In genomic region chr3:52046186-52046913, GRCh38 we compare ENCODE assay signal across 10 cellular contexts. TPM values are rescaled to one million over a fixed set of nuclear protein-coding genes. Genes with fewer than 3 reads are reported as not detected.
A peak's percentile ranks its signal among the peaks of the same experiment; 100 is the strongest.
DNase-seq lines count a peak whose midpoint lies in the region; ATAC-seq, FAIRE-seq and TF ChIP-seq lines count a peak whose summit lies in the region.
"Had no signal": no experiment of that assay in that cellular context is flagged by ENCODE, and none has a peak within 500 bp of the region (broad histone marks: within the 10 kb centered on the region; RNA-seq: fewer than 3 reads in every experiment).

No MANE protein-coding gene starts in this region.

- no peak overlapping the region for H3K4me3 Mint-ChIP-seq in T-helper 2 cell treated with Interferon-gamma antibody and Interleukin-4, amounts not matched to agents 5 μg/mL and 100 μg/mL, for 36 hours
- H3K4me3 Mint-ChIP-seq in brain, result peak overlapping the region in 1 of 5 experiments; percentile 4
- H3K4me3 Mint-ChIP-seq: B cell had no signal

- TF ChIP-seq CTCF in brain (conservative IDR thresholded peaks at IDR 0.05), result no peak
- TF ChIP-seq CTCF in kidney (IDR thresholded peaks at IDR 0.05; ENCODE audit: borderline replicate concordance, extremely low read depth, insufficient read depth), result no peak
- TF ChIP-seq CTCF in tibial nerve (IDR thresholded peaks at IDR 0.05), result no peak

- no peak for TF ChIP-seq POLR2A in tibial nerve (IDR thresholded peaks at IDR 0.05)

- no peaks in the 10 kb centered on the region for H3K27me3 ChIP-seq in tibial nerve

- no peak overlapping the region for H3K9ac ChIP-seq in kidney (ENCODE audit: low read length in 2 of 2)

- peaks cover 6 to 17% of the 10 kb centered on the region in 2 donors for H3K36me3 ChIP-seq in kidney (ENCODE audit: control insufficient read depth in 1 of 2, insufficient read depth in 2 of 2, low read length in 2 of 2)
- H3K36me3 ChIP-seq in tibial nerve, result peaks cover 5 to 31% (median 10%) of the 10 kb centered on the region in 3 donors

- H3K4me1 Mint-ChIP-seq in T-helper 2 cell treated with Interferon-gamma antibody and Interleukin-4, amounts not matched to agents 5 μg/mL and 100 μg/mL, for 36 hours (ENCODE audit: low read depth), result no peaks in the 10 kb centered on the region
- H3K4me1 Mint-ChIP-seq in brain, result peaks cover 43% of the 10 kb centered on the region
- H3K4me1 Mint-ChIP-seq: B cell had no signal

- H3K9me3 Mint-ChIP-seq in T-helper 2 cell treated with Interferon-gamma antibody and Interleukin-4, amounts not matched to agents 5 μg/mL and 100 μg/mL, for 36 hours, result no peaks in the 10 kb centered on the region
- peaks cover 0 to 12% (median 0%) of the 10 kb centered on the region in 5 experiments for H3K9me3 Mint-ChIP-seq in brain

- peaks cover 0 to 14% of the 10 kb centered on the region in 2 donors for H3K4me1 ChIP-seq in kidney (ENCODE audit: control insufficient read depth in 1 of 2, insufficient read depth in 1 of 2, low read depth in 1 of 2, low read length in 2 of 2)
- H3K4me1 ChIP-seq in tibial nerve, result peaks cover 0 to 73% (median 30%) of the 10 kb centered on the region in 4 donors

- intact Hi-C loops in kidney (cut with DNase I), result loop anchor here (5.0 kb wide), 1 partner anchor 34 kb away; no protein-coding TSS in a partner anchor

- DNase-seq in T-helper 2 cell treated with Interferon-gamma antibody and Interleukin-4, amounts not matched to agents 5 μg/mL and 100 μg/mL, for 36 hours (ENCODE audit: low spot score), result no peak
- DNase-seq in T-helper 2 cell (no peak), kidney (peak; percentile 90), tibial nerve (ENCODE audit: low spot score in 2 of 2) (no peak), NCI-H748 (lab: John Stamatoyannopoulos, UW; ENCODE audit: unreplicated experiment) (no peak)
- DNase-seq: activated effector memory CD4-positive, alpha-beta T cell treated with Interleukin-2 at 50 U/mL for 16 hours had no signal

- H3K4me3 ChIP-seq in kidney (ENCODE audit: low read length in 2 of 2), result no peak overlapping the region
- H3K4me3 ChIP-seq in tibial nerve, result no peak overlapping the region

- no peak for ATAC-seq in HG02678 (IDR thresholded peaks at IDR 0.05; ENCODE audit: unreplicated experiment)
- ATAC-seq in HG03097 (IDR thresholded peaks at IDR 0.05; ENCODE audit: low FRiP score, unreplicated experiment), result no peak

- peaks cover 5% of the 10 kb centered on the region for H3K27me3 Mint-ChIP-seq in T-helper 2 cell treated with Interferon-gamma antibody and Interleukin-4, amounts not matched to agents 5 μg/mL and 100 μg/mL, for 36 hours (ENCODE audit: low read depth)
- H3K27me3 Mint-ChIP-seq in brain, result peaks cover 10% of the 10 kb centered on the region
- H3K27me3 Mint-ChIP-seq: B cell had no signal

- H3K27ac ChIP-seq in kidney (ENCODE audit: low read depth in 2 of 2, low read length in 2 of 2), result no peak overlapping the region
- H3K27ac ChIP-seq in tibial nerve, result peak overlapping the region in 3 of 4 donors; percentile 31 to 93 (median 91)

- peak overlapping the region; percentile 20 for H3K27ac Mint-ChIP-seq in T-helper 2 cell treated with Interferon-gamma antibody and Interleukin-4, amounts not matched to agents 5 μg/mL and 100 μg/mL, for 36 hours
- H3K27ac Mint-ChIP-seq in brain, result peak overlapping the region; percentile 32 to 95 (median 65)
- H3K27ac Mint-ChIP-seq: B cell had no signal

- peaks cover 13% of the 10 kb centered on the region for H3K36me3 Mint-ChIP-seq in T-helper 2 cell treated with Interferon-gamma antibody and Interleukin-4, amounts not matched to agents 5 μg/mL and 100 μg/mL, for 36 hours (ENCODE audit: low read depth)
- H3K36me3 Mint-ChIP-seq in brain, result peaks cover 11% of the 10 kb centered on the region

- peak in 1 of 2 donors; percentile 17 for TF ChIP-seq EP300 in tibial nerve (IDR thresholded peaks at IDR 0.05)

- H3K9me3 ChIP-seq in kidney (ENCODE audit: control insufficient read depth in 1 of 2, low read length in 2 of 2) (no peaks in the 10 kb centered on the region), tibial nerve (no peaks in the 10 kb centered on the region)

- FAIRE-seq in kidney (lab: Jason Lieb, UNC), result no peak

- 25 to 56% methylated on average over 8 to 11 of the region's 12 CpGs for WGBS in tibial nerve, 2 donors

RNA-seq across cellular contexts. Expression of gene DUSP7, which starts 10.0 kb away (rescaled TPM):
- polyA plus RNA-seq in brain (ENCODE audit: insufficient read depth, low read depth, low replicate concordance) (15.2 TPM), kidney (ENCODE audit: insufficient read depth, low read depth, low replicate concordance) (10.1 TPM)
- total RNA-seq in kidney (19.8 TPM), tibial nerve (10 to 100 TPM in 3 of 4 donors, 1 to 10 TPM in 1; 8.1 to 15.0 (median 11.5) TPM)

RNA-seq across cellular contexts. Expression of gene RPL29, which starts 50.7 kb away (rescaled TPM):
- polyA plus RNA-seq in brain (ENCODE audit: insufficient read depth, low read depth, low replicate concordance) (1,543 TPM), kidney (ENCODE audit: insufficient read depth, low read depth, low replicate concordance) (1,416 TPM)
- total RNA-seq in kidney (785 TPM), tibial nerve (1,000 to 10,000 TPM in 3 of 4 donors, 100 to 1,000 TPM in 1; 809 to 1,472 (median 1,336) TPM)

Comparison
In these comparisons a context has a peak if more than half of its experiments do, and no peak if none do; other contexts are left out.
1. H3K27ac ChIP-seq: peak in tibial nerve (3 of 4); none in kidney (0 of 2).